12 cellular contexts compared by ENCODE assay signal in the genomic region with DNA sequence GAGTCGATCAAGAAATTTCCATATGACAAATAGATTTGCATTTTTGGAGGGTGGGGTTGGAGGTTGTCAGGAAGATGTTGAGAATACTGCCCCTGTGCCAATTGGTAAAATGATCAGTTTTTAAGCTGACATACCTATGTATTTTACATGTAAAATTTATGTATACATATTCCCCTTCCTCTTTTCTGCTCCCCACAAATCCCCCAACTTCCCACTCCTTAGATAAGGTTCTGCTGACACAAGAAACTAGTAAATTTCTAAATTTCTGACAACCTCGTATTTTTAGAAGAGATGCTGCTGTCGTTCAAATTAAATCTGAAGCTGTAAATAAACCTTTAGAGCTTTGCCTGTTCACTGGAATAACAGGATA.
DNase-seq lines count a peak whose midpoint lies in the region; ATAC-seq and TF ChIP-seq lines count a peak whose summit lies in the region.
"Had no signal": no experiment of that assay in that cellular context is flagged by ENCODE, and none has a peak within 500 bp of the region (broad histone marks: within the 10 kb centered on the region; RNA-seq: fewer than 3 reads in every experiment).

No MANE protein-coding gene starts in this region.

- H3K4me3 Mint-ChIP-seq in brain (peak overlapping the region; percentile 44 to 77 (median 67)), neural progenitor cell (peak overlapping the region; percentile 62)
- H3K4me3 Mint-ChIP-seq: activated T-helper 1 cell treated with anti-CD3 and anti-CD28 coated beads, Interleukin-12 subunit alpha, Interleukin-12 subunit beta, Interleukin-2, Interleukin-4 antibody, amounts not matched to agents 30 ng/mL and 10 ng/mL and 1 ng/mL, durations not matched to agents 14 hours and 24 hours and 36 hours had no signal

- intact Hi-C loops in tibial artery (cut with DNase I; ENCODE audit: low total_unique reads) = no loop called here

- H3K4me3 ChIP-seq in BLaER1 (peak overlapping the region; percentile 56), Karpas-422 (ENCODE audit: low read length) (no peak overlapping the region), neural progenitor cell (peak overlapping the region; percentile 31), tibial artery (no peak overlapping the region)
- H3K4me3 ChIP-seq: ovary had no signal

- H4K20me1 ChIP-seq in BLaER1 (no peaks in the 10 kb centered on the region), Karpas-422 (ENCODE audit: insufficient read depth, low read depth, low read length) (no peaks in the 10 kb centered on the region; the same call in 1 of the 2 replicates), neural progenitor cell (ENCODE audit: low read depth) (no peaks in the 10 kb centered on the region)

- H3K9me3 ChIP-seq in BLaER1 (no peaks in the 10 kb centered on the region), Karpas-422 (ENCODE audit: low read length) (no peaks in the 10 kb centered on the region), neural progenitor cell (ENCODE audit: low read depth) (no peaks in the 10 kb centered on the region), tibial artery (no peaks in the 10 kb centered on the region)
- H3K9me3 ChIP-seq: ovary, transverse colon had no signal

- TF ChIP-seq CTCF in brain (conservative IDR thresholded peaks at IDR 0.05) (no peak), neural progenitor cell (IDR thresholded peaks at IDR 0.05) (no peak), tibial artery (IDR thresholded peaks at IDR 0.05) (no peak)

- no peaks in the 10 kb centered on the region for H3K79me2 ChIP-seq in Karpas-422 (ENCODE audit: low read length)
- H3K79me2 ChIP-seq in neural progenitor cell (ENCODE audit: low read depth) = no peaks in the 10 kb centered on the region

- H2AFZ ChIP-seq in Karpas-422 (ENCODE audit: low read length) (no peak overlapping the region), neural progenitor cell (replicated peaks) (no peak overlapping the region)

- H3K9me3 Mint-ChIP-seq in brain (peaks cover 0 to 13% (median 0%) of the 10 kb centered on the region in 5 experiments), neural progenitor cell (no peaks in the 10 kb centered on the region)
- H3K9me3 Mint-ChIP-seq: activated T-helper 1 cell treated with anti-CD3 and anti-CD28 coated beads, Interleukin-12 subunit alpha, Interleukin-12 subunit beta, Interleukin-2, Interleukin-4 antibody, amounts not matched to agents 30 ng/mL and 10 ng/mL and 1 ng/mL, durations not matched to agents 14 hours and 24 hours and 36 hours had no signal

- DNase-seq in Karpas-422 = no peak
- no peak for DNase-seq in neural progenitor cell (ENCODE audit: low spot score)
- DNase-seq in tibial artery = no peak

- peak overlapping the region; percentile 87 for H3K27ac ChIP-seq in BLaER1
- H3K27ac ChIP-seq in Karpas-422 (ENCODE audit: low read length) = no peak overlapping the region
- H3K27ac ChIP-seq in neural progenitor cell = no peak overlapping the region
- no peak overlapping the region for H3K27ac ChIP-seq in tibial artery

- H3K4me1 Mint-ChIP-seq in brain = peaks cover 53% of the 10 kb centered on the region
- peaks cover 60% of the 10 kb centered on the region for H3K4me1 Mint-ChIP-seq in neural progenitor cell

- H3K9ac ChIP-seq in BLaER1 (peak overlapping the region; percentile 74), Karpas-422 (ENCODE audit: low read length) (no peak overlapping the region), neural progenitor cell (no peak overlapping the region)

- H3K36me3 ChIP-seq in BLaER1 = no peaks in the 10 kb centered on the region
- no peaks in the 10 kb centered on the region for H3K36me3 ChIP-seq in Karpas-422 (ENCODE audit: insufficient read depth, low read length)
- no peaks in the 10 kb centered on the region for H3K36me3 ChIP-seq in neural progenitor cell
- no peaks in the 10 kb centered on the region for H3K36me3 ChIP-seq in tibial artery
- H3K36me3 ChIP-seq: ovary, transverse colon had no signal

- H3K27ac Mint-ChIP-seq in brain = peak overlapping the region; percentile 35 to 82 (median 72)
- H3K27ac Mint-ChIP-seq in neural progenitor cell = no peak overlapping the region
- H3K27ac Mint-ChIP-seq: activated T-helper 1 cell treated with anti-CD3 and anti-CD28 coated beads, Interleukin-12 subunit alpha, Interleukin-12 subunit beta, Interleukin-2, Interleukin-4 antibody, amounts not matched to agents 30 ng/mL and 10 ng/mL and 1 ng/mL, durations not matched to agents 14 hours and 24 hours and 36 hours had no signal

- peaks cover 43% of the 10 kb centered on the region for H3F3A ChIP-seq in neural progenitor cell (ENCODE audit: low read depth)

- H3K36me3 Mint-ChIP-seq in brain (no peaks in the 10 kb centered on the region), neural progenitor cell (no peaks in the 10 kb centered on the region)

- ATAC-seq in GM21515 (IDR thresholded peaks at IDR 0.05; ENCODE audit: unreplicated experiment) = no peak
- ATAC-seq in GM21360 (IDR thresholded peaks at IDR 0.05; ENCODE audit: unreplicated experiment) = no peak
- ATAC-seq in HG03460 (IDR thresholded peaks at IDR 0.05; ENCODE audit: unreplicated experiment) = no peak
- ATAC-seq: activated CD4-positive, CD25-positive, alpha-beta regulatory T cell treated with anti-CD3 and anti-CD28 coated beads, Interleukin-2, amount 50 U/mL, for 24 hours had no signal

- H3K4me2 ChIP-seq in BLaER1 = peak overlapping the region; percentile 86
- H3K4me2 ChIP-seq in Karpas-422 (ENCODE audit: low read depth, low read length, poor library complexity, severe bottlenecking) = peak overlapping the region; percentile 37
- peak overlapping the region; percentile 70 for H3K4me2 ChIP-seq in neural progenitor cell

- no peaks in the 10 kb centered on the region for H3K9me2 ChIP-seq in Karpas-422 (replicated peaks; ENCODE audit: insufficient read depth, low read length)

- peaks cover 32% of the 10 kb centered on the region for H3K27me3 Mint-ChIP-seq in brain
- H3K27me3 Mint-ChIP-seq in neural progenitor cell (ENCODE audit: insufficient read depth, low read depth) = peaks cover 6% of the 10 kb centered on the region

- H3K27me3 ChIP-seq in BLaER1 = no peaks in the 10 kb centered on the region
- H3K27me3 ChIP-seq in Karpas-422 (ENCODE audit: low read length) = no peaks in the 10 kb centered on the region
- no peaks in the 10 kb centered on the region for H3K27me3 ChIP-seq in neural progenitor cell
- H3K27me3 ChIP-seq in tibial artery = no peaks in the 10 kb centered on the region
- H3K27me3 ChIP-seq: ovary, transverse colon had no signal

- peaks cover 92% of the 10 kb centered on the region for H3K4me1 ChIP-seq in BLaER1
- peaks cover 24% of the 10 kb centered on the region for H3K4me1 ChIP-seq in Karpas-422 (ENCODE audit: low read length)
- H3K4me1 ChIP-seq in neural progenitor cell = peaks cover 75% of the 10 kb centered on the region
- H3K4me1 ChIP-seq in tibial artery = peaks cover 0 to 12% (median 7%) of the 10 kb centered on the region in 4 donors

Comparison
In these comparisons a context has a peak if more than half of its experiments do, and no peak if none do; other contexts are left out.
1. H3K4me3 ChIP-seq: peak in BLaER1 (single experiment) and neural progenitor cell (single experiment); none in Karpas-422 (single experiment) and tibial artery (0 of 2).
2. Peak in every context shown above with its lines, with median percentiles within 50 percentile points of each other: H3K4me2 ChIP-seq.